In genomic region chr1:111141245-111141644, GRCh38 we compare ENCODE assay signal across 9 cellular contexts. TPM values are rescaled to one million over a fixed set of nuclear protein-coding genes. Genes with fewer than 3 reads are reported as not detected.
A peak's percentile ranks its signal among the peaks of the same experiment; 100 is the strongest.
DNase-seq lines count a peak whose midpoint lies in the region; ATAC-seq and TF ChIP-seq lines count a peak whose summit lies in the region.
"Had no signal": no experiment of that assay in that cellular context is flagged by ENCODE, and none has a peak within 500 bp of the region (broad histone marks: within the 10 kb centered on the region; RNA-seq: fewer than 3 reads in every experiment).

No MANE protein-coding gene starts in this region.

- peaks cover 41% of the 10 kb centered on the region for H3K4me1 Mint-ChIP-seq in T-helper 17 cell

- ATAC-seq in T-helper 17 cell = no peak
- ATAC-seq in GM18519 (IDR thresholded peaks at IDR 0.05; ENCODE audit: low FRiP score, unreplicated experiment) = no peak
- no peak for ATAC-seq in left lung
- ATAC-seq in aorta (ENCODE audit: low FRiP score) = no peak

- H3K27me3 Mint-ChIP-seq in T-helper 17 cell = no peaks in the 10 kb centered on the region

- H3K27ac Mint-ChIP-seq in T-helper 17 cell = peak overlapping the region; percentile 97

- intact Hi-C loops in left lung (cut with DNase I) = no loop called here
- intact Hi-C loops in aorta (cut with DNase I) = no loop called here

- H3K4me3 Mint-ChIP-seq in T-helper 17 cell = peak overlapping the region; percentile 100

- DNase-seq in HAP-1 (ENCODE audit: low spot score in 2 of 2) = no peak
- DNase-seq in T-helper 17 cell = no peak
- DNase-seq in fibroblast of the aortic adventitia (ENCODE audit: low read depth) = no peak
- DNase-seq in left lung = no peak
- DNase-seq in KBM-7 = no peak
- DNase-seq in aorta = no peak
- DNase-seq: stimulated activated CD4-positive, alpha-beta T cell treated with anti-CD3 and anti-CD28 coated beads, Interleukin-15, amount 100 ng/mL, for 24 hours had no signal

- peaks cover 12% of the 10 kb centered on the region for H3K36me3 Mint-ChIP-seq in T-helper 17 cell (ENCODE audit: low read depth)

- H3K9me3 ChIP-seq in HAP-1 = no peaks in the 10 kb centered on the region
- H3K9me3 ChIP-seq in T-helper 17 cell (ENCODE audit: control insufficient read depth, low read length, poor library complexity, severe bottlenecking) = no peaks in the 10 kb centered on the region
- H3K9me3 ChIP-seq in skeletal muscle tissue (ENCODE audit: control insufficient read depth in 3 of 3, low read length in 3 of 3) = no peaks in the 10 kb centered on the region
- no peaks in the 10 kb centered on the region for H3K9me3 ChIP-seq in left lung
- no peaks in the 10 kb centered on the region for H3K9me3 ChIP-seq in aorta (ENCODE audit: control insufficient read depth, low read length)

- H3K36me3 ChIP-seq in HAP-1 (replicated peaks) (peaks cover 10% of the 10 kb centered on the region), skeletal muscle tissue (ENCODE audit: control insufficient read depth in 3 of 3, insufficient read depth in 3 of 3, low read length in 3 of 3) (peaks cover 0 to 9% (median 0%) of the 10 kb centered on the region in 3 donors), left lung (peaks cover 0 to 20% of the 10 kb centered on the region in 2 donors), aorta (ENCODE audit: control insufficient read depth in 1 of 2, insufficient read depth in 2 of 2, low read length in 1 of 2) (no peaks in the 10 kb centered on the region)

- 8 to 16% methylated on average over 2 of the region's 2 CpGs for WGBS in aorta, 2 donors

- in situ Hi-C loops in HAP-1 (cut with MboI; ENCODE audit: low sequenced_read_pairs) (no loop called here), KBM-7 (cut with MboI; ENCODE audit: low pct_unique_long_range_greater_than_20kb, low sequenced_read_pairs) (no loop called here)

- TF ChIP-seq CTCF in fibroblast of the aortic adventitia (IDR thresholded peaks at IDR 0.05; ENCODE audit: insufficient read depth, low read length) (no peak), left lung (IDR thresholded peaks at IDR 0.05) (no peak)

- H3K27ac ChIP-seq in skeletal muscle tissue (ENCODE audit: low read depth, low read length) (no peak overlapping the region), left lung (peak overlapping the region in 1 of 2 donors; percentile 95), aorta (ENCODE audit: low read depth in 1 of 2, low read length in 2 of 2) (no peak overlapping the region)

- H3K27me3 ChIP-seq in HAP-1 (ENCODE audit: low read depth) (no peaks in the 10 kb centered on the region), skeletal muscle tissue (ENCODE audit: control insufficient read depth in 3 of 3, insufficient read depth in 3 of 3, low read length in 3 of 3) (no peaks in the 10 kb centered on the region), left lung (no peaks in the 10 kb centered on the region), aorta (ENCODE audit: control insufficient read depth in 1 of 2, insufficient read depth in 2 of 2, low read length in 1 of 2) (no peaks in the 10 kb centered on the region)

- peak overlapping the region; percentile 93 to 96 (median 94) for H3K9ac ChIP-seq in skeletal muscle tissue (ENCODE audit: low read depth in 1 of 3, low read length in 3 of 3)

- H3K4me1 ChIP-seq in HAP-1 (peaks cover 25% of the 10 kb centered on the region), skeletal muscle tissue (ENCODE audit: control insufficient read depth in 3 of 3, insufficient read depth in 3 of 3, low read length in 3 of 3) (peaks cover 3 to 19% (median 17%) of the 10 kb centered on the region in 3 donors), left lung (peaks cover 5 to 60% of the 10 kb centered on the region in 2 donors), aorta (ENCODE audit: control insufficient read depth in 1 of 2, insufficient read depth in 2 of 2, low read length in 2 of 2) (peaks cover 0 to 2% of the 10 kb centered on the region in 2 donors)

- H3K4me3 ChIP-seq in HAP-1 = peak overlapping the region; percentile 94
- peak overlapping the region; percentile 97 for H3K4me3 ChIP-seq in fibroblast of the aortic adventitia (ENCODE audit: low read depth, low read length)
- H3K4me3 ChIP-seq in skeletal muscle tissue (ENCODE audit: low read length in 3 of 3) = peak overlapping the region; percentile 88 to 96 (median 92)
- peak overlapping the region in 1 of 2 donors; percentile 73 for H3K4me3 ChIP-seq in left lung
- H3K4me3 ChIP-seq in aorta (ENCODE audit: low read length in 2 of 2) = peak overlapping the region in 1 of 2 donors; percentile 92

RNA-seq across cellular contexts. Expression of gene CEPT1, which starts 1.2 kb away (rescaled TPM):
- total RNA-seq in T-helper 17 cell (10 to 100 TPM; 24.5 TPM), fibroblast of the aortic adventitia (ENCODE audit: low replicate concordance) (34.0 and 40.7 TPM in 2 replicates), skeletal muscle tissue (54.3 TPM), left lung (10 to 100 TPM; 40.4 to 54.2 TPM), aorta (10 to 100 TPM; 24.5 to 41.3 TPM)
- polyA plus RNA-seq in aorta = 10 to 100 TPM; 13.2 to 13.6 TPM

RNA-seq across cellular contexts. Expression of gene DRAM2, which starts 1.4 kb away (rescaled TPM):
- 10 to 100 TPM; 30.7 to 31.1 TPM for total RNA-seq in T-helper 17 cell
- total RNA-seq in fibroblast of the aortic adventitia (ENCODE audit: low replicate concordance) = 48.3 and 60.9 TPM in 2 replicates
- total RNA-seq in skeletal muscle tissue = 38.1 TPM
- total RNA-seq in left lung = 10 to 100 TPM; 41.3 to 57.7 TPM
- 10 to 100 TPM; 23.6 to 37.6 TPM for total RNA-seq in aorta
- polyA plus RNA-seq in aorta = 10 to 100 TPM; 23.9 to 78.5 TPM

RNA-seq across cellular contexts. Expression of gene DENND2D, which starts 59.2 kb away (rescaled TPM):
- total RNA-seq in T-helper 17 cell (100 to 1,000 TPM in 1 of 2 donors, 10 to 100 TPM in 1; 62.4 to 126 TPM), fibroblast of the aortic adventitia (ENCODE audit: low replicate concordance) (2.9 and 3.0 TPM in 2 replicates), skeletal muscle tissue (3.7 TPM), left lung (10 to 100 TPM; 56.6 to 78.8 TPM), aorta (10 to 100 TPM; 12.3 to 17.7 TPM)
- polyA plus RNA-seq in aorta = 10 to 100 TPM in 1 of 2 donors, under 1 TPM in 1; 0.77 to 20.3 TPM
